In genomic region chr14:54455363-54455762, GRCh38 we compare ENCODE assay signal across 20 cellular contexts. TPM values are rescaled to one million over a fixed set of nuclear protein-coding genes. Genes with fewer than 3 reads are reported as not detected.
DNase-seq lines count a peak whose midpoint lies in the region; ATAC-seq, FAIRE-seq and TF ChIP-seq lines count a peak whose summit lies in the region.
"Had no signal": no experiment of that assay in that cellular context is flagged by ENCODE, and none has a peak within 500 bp of the region (broad histone marks: within the 10 kb centered on the region; RNA-seq: fewer than 3 reads in every experiment).

No MANE protein-coding gene starts in this region.

- H3K27ac ChIP-seq in liver (ENCODE audit: low read depth in 1 of 2, low read length in 2 of 2) (no peak overlapping the region), HepG2 (ENCODE audit: extremely low read length, insufficient read depth, low read length) (no peak overlapping the region)
- H3K27ac ChIP-seq: 22Rv1, BLaER1, C4-2B had no signal

- H3K4me1 Mint-ChIP-seq in stimulated activated naive B cell treated with anti-CD40 and anti-IgM and Interleukin-4, amounts not matched to agents 10 μg/mL and 1 μg/mL and 100 μg/mL, for 72 hours, result peaks cover 8 to 29% of the 10 kb centered on the region in 2 donors

- no peaks in the 10 kb centered on the region for H3K27me3 ChIP-seq in liver (ENCODE audit: control insufficient read depth in 4 of 4, insufficient read depth in 4 of 4, low read length in 3 of 4)
- no peaks in the 10 kb centered on the region for H3K27me3 ChIP-seq in HepG2 (ENCODE audit: control insufficient read depth in 1 of 2, insufficient read depth in 2 of 2, low read length in 2 of 2)
- H3K27me3 ChIP-seq: BLaER1 had no signal

- no peak overlapping the region for H3K9ac ChIP-seq in liver (ENCODE audit: low read depth in 1 of 2, low read length in 2 of 2)
- no peak overlapping the region for H3K9ac ChIP-seq in HepG2 (ENCODE audit: insufficient read depth, low read depth, low read length)
- H3K9ac ChIP-seq: BLaER1 had no signal

- H3K4me1 ChIP-seq in liver (ENCODE audit: control insufficient read depth in 4 of 4, insufficient read depth in 4 of 4, low read length in 3 of 4) (peaks cover 0 to 5% (median 2%) of the 10 kb centered on the region in 4 donors), HepG2 (ENCODE audit: insufficient read depth, low read length) (peaks cover 44% of the 10 kb centered on the region)
- H3K4me1 ChIP-seq: BLaER1, Caco-2 had no signal

- DNase-seq in HepG2 (ENCODE audit: low spot score), result no peak
- DNase-seq in left lobe of liver (ENCODE audit: low spot score), result no peak
- DNase-seq in stimulated activated naive B cell treated with anti-CD40 and anti-IgM and Interleukin-4, amounts not matched to agents 10 μg/mL and 1 μg/mL and 100 μg/mL, for 72 hours, result no peak
- no peak for DNase-seq in stimulated activated CD4-positive, alpha-beta T cell treated with anti-CD3 and anti-CD28 coated beads, Interleukin-4, amount 100 ng/mL, for 24 hours
- DNase-seq: Caco-2; CD4-positive, CD25-positive, alpha-beta regulatory T cell; CD8-positive, alpha-beta T cell; DMS153; DND-41; H9 had no signal

- TF ChIP-seq POLR2A in HepG2 (IDR thresholded peaks at IDR 0.05; ENCODE audit: insufficient read depth in 1 of 2, low read depth in 2 of 2, low read length in 2 of 2), result no peak

- H3K9me3 ChIP-seq in liver (ENCODE audit: control insufficient read depth in 4 of 4, low read length in 3 of 4) (no peaks in the 10 kb centered on the region), HepG2 (ENCODE audit: low read length) (peaks cover 16% of the 10 kb centered on the region)

- FAIRE-seq in HepG2 (lab: Jason Lieb, UNC), result no peak
- FAIRE-seq: GM12892, GM19239 had no signal

- no TSS peak for BruUV-seq in HepG2 (replicated peaks; lab: Mats Ljungman, UMichigan)

- TF ChIP-seq EP300 in HepG2 (IDR thresholded peaks at IDR 0.05; ENCODE audit: low read depth in 2 of 2, low read length in 2 of 2) (no peak), HepG2 (CRISPR knock-in tag; IDR thresholded peaks at IDR 0.05; ENCODE audit: borderline replicate concordance) (no peak)

- no peaks in the 10 kb centered on the region for H3K79me2 ChIP-seq in HepG2 (ENCODE audit: insufficient read depth, low read length)

- H2AFZ ChIP-seq in HepG2 (ENCODE audit: low read length), result no peak overlapping the region
- H2AFZ ChIP-seq: GM23338 had no signal

- CTCF ChIA-PET in HepG2 (lab: Yijun Ruan, JAX; ENCODE audit: low intra/inter-chr PET ratio, low total read pairs), result no interaction called here

- no peaks in the 10 kb centered on the region for H4K20me1 ChIP-seq in HepG2 (ENCODE audit: insufficient read depth, low read length)
- H4K20me1 ChIP-seq: BLaER1 had no signal

- H3K4me2 ChIP-seq in HepG2 (ENCODE audit: low read depth, low read length), result no peak overlapping the region
- H3K4me2 ChIP-seq: BLaER1, GM23338 had no signal

- H3K4me3 ChIP-seq in liver (ENCODE audit: low read depth in 1 of 3, low read length in 3 of 3) (no peak overlapping the region), HepG2 (replicated peaks in 1 of 3; ENCODE audit: insufficient read depth in 1 of 3, low read depth in 2 of 3, low read length in 3 of 3) (no peak overlapping the region)
- H3K4me3 ChIP-seq: BLaER1, GM23338 had no signal

- intact Hi-C loops in HepG2 (cut with micrococcal nuclease; ENCODE audit: unreplicated experiment), result no loop called here

- peak overlapping the region; percentile 37 for H3K27ac Mint-ChIP-seq in stimulated activated naive B cell treated with anti-CD40 and anti-IgM and Interleukin-4, amounts not matched to agents 10 μg/mL and 1 μg/mL and 100 μg/mL, for 72 hours
- H3K27ac Mint-ChIP-seq: B cell; CD4-positive, CD25-positive, alpha-beta regulatory T cell; CD8-positive, alpha-beta T cell; GM23338; H9 had no signal

- TF ChIP-seq RAD21 in liver (IDR thresholded peaks at IDR 0.05) (no peak), HepG2 (CRISPR knock-in tag; IDR thresholded peaks at IDR 0.05) (no peak)

- peaks cover 13 to 16% of the 10 kb centered on the region in 2 donors for H3K9me3 Mint-ChIP-seq in stimulated activated naive B cell treated with anti-CD40 and anti-IgM and Interleukin-4, amounts not matched to agents 10 μg/mL and 1 μg/mL and 100 μg/mL, for 72 hours
- H3K9me3 Mint-ChIP-seq: CD8-positive, alpha-beta T cell had no signal

- in situ Hi-C loops in HepG2 (cut with HindIII; ENCODE audit: extremely low pct_ligation_motif_present, low pct_unique_long_range_greater_than_20kb), result no loop called here

- peaks cover 8 to 18% of the 10 kb centered on the region in 2 donors for H3K36me3 Mint-ChIP-seq in stimulated activated naive B cell treated with anti-CD40 and anti-IgM and Interleukin-4, amounts not matched to agents 10 μg/mL and 1 μg/mL and 100 μg/mL, for 72 hours
- H3K36me3 Mint-ChIP-seq: CD4-positive, CD25-positive, alpha-beta regulatory T cell; CD8-positive, alpha-beta T cell had no signal

- H3K36me3 ChIP-seq in liver (ENCODE audit: control insufficient read depth in 4 of 4, insufficient read depth in 3 of 4, low read depth in 1 of 4, low read length in 3 of 4), result no peaks in the 10 kb centered on the region
- H3K36me3 ChIP-seq in HepG2 (replicated peaks in 1 of 2; ENCODE audit: control insufficient read depth in 1 of 2, insufficient read depth in 2 of 2, low read length in 2 of 2), result no peaks in the 10 kb centered on the region

- TF ChIP-seq CTCF in liver (IDR thresholded peaks at IDR 0.05; ENCODE audit: low read depth, low read length, missing input control) (no peak), HepG2 (CRISPR knock-in tag; IDR thresholded peaks at IDR 0.05) (no peak)

- 34% methylated on average over 1 of the region's 1 CpG for whole genome bisulfite sequencing in liver
- 34% methylated on average over 1 of the region's 1 CpG for WGBS in HepG2 (ENCODE audit: low lambda C conversion rate)

- H3K4me3 Mint-ChIP-seq in stimulated activated naive B cell treated with anti-CD40 and anti-IgM and Interleukin-4, amounts not matched to agents 10 μg/mL and 1 μg/mL and 100 μg/mL, for 72 hours, result no peak overlapping the region
- H3K4me3 Mint-ChIP-seq: B cell; CD4-positive, CD25-positive, alpha-beta regulatory T cell; CD8-positive, alpha-beta T cell; GM23338; H9 had no signal

- no peak for ATAC-seq in HepG2
- ATAC-seq in left lobe of liver, result peak; percentile 45
- ATAC-seq in stimulated activated naive B cell treated with anti-CD40 and anti-IgM and Interleukin-4, amounts not matched to agents 10 μg/mL and 1 μg/mL and 100 μg/mL, for 72 hours (replicated peaks), result no peak
- ATAC-seq in GM18867 (IDR thresholded peaks at IDR 0.05; ENCODE audit: unreplicated experiment), result no peak
- ATAC-seq: CD8-positive, alpha-beta T cell; GM23338; HCT116 had no signal

- no peaks in the 10 kb centered on the region for H3K27me3 Mint-ChIP-seq in stimulated activated naive B cell treated with anti-CD40 and anti-IgM and Interleukin-4, amounts not matched to agents 10 μg/mL and 1 μg/mL and 100 μg/mL, for 72 hours
- H3K27me3 Mint-ChIP-seq: B cell; CD4-positive, CD25-positive, alpha-beta regulatory T cell had no signal

- POLR2A ChIA-PET in HepG2 (lab: Yijun Ruan, JAX), result interaction anchor here (1.0 kb wide), 1 partner anchor 16 kb away, joined by 3 read pairs; no protein-coding TSS in a partner anchor

RNA-seq across cellular contexts. Expression of gene CNIH1, which starts 14.2 kb away (rescaled TPM):
- 100 to 1,000 TPM in 1 of 2 donors, 10 to 100 TPM in 1; 33.9 to 102 TPM for total RNA-seq in liver
- 100 to 1,000 TPM; 129 to 193 TPM for polyA plus RNA-seq in liver
- 141 and 166 TPM in 2 replicates for total RNA-seq in HepG2 (2016; rRNA removed; fragmentation: Illumina TruSeq; extraction: Trizol)
- 78.4 and 95.3 TPM in 2 replicates for total RNA-seq in HepG2 (2016; cell fraction: cytosol; rRNA removed; fragmentation: Illumina TruSeq; extraction: Trizol; ENCODE audit: low read depth)
- 150 and 169 TPM in 2 replicates for total RNA-seq in HepG2 (2016; cell fraction: insoluble cytoplasmic fraction; rRNA removed; fragmentation: Illumina TruSeq; extraction: Trizol)
- total RNA-seq in HepG2 (2016; cell fraction: membrane; rRNA removed; fragmentation: Illumina TruSeq; extraction: Trizol), result 182 and 203 TPM in 2 replicates
- 107 and 124 TPM in 2 replicates for total RNA-seq in HepG2 (2016; cell fraction: nucleus; rRNA removed; fragmentation: Illumina TruSeq; extraction: Trizol)
- 335 and 421 TPM in 2 replicates for polyA plus RNA-seq in HepG2 (2011; rRNA removed)
- 589 and 760 TPM in 2 replicates for polyA plus RNA-seq in HepG2 (2011; cell fraction: cytosol; rRNA removed)
- 90.4 and 93.4 TPM in 2 replicates for polyA plus RNA-seq in HepG2 (2011; cell fraction: nucleus; rRNA removed)
- 212 and 227 TPM in 2 replicates for polyA plus RNA-seq in HepG2 (2012)
- polyA plus RNA-seq in HepG2 (2016; cell fraction: cytosol; fragmentation: Illumina TruSeq; extraction: Trizol; ENCODE audit: low read depth), result 124 and 138 TPM in 2 replicates
- 185 and 205 TPM in 2 replicates for polyA plus RNA-seq in HepG2 (2016; cell fraction: insoluble cytoplasmic fraction; fragmentation: Illumina TruSeq; extraction: Trizol; ENCODE audit: low read depth)
- polyA plus RNA-seq in HepG2 (2016; cell fraction: membrane; fragmentation: Illumina TruSeq; extraction: Trizol; ENCODE audit: low read depth), result 220 and 225 TPM in 2 replicates
- 245 and 260 TPM in 2 replicates for polyA plus RNA-seq in HepG2 (2016; cell fraction: nucleus; fragmentation: Illumina TruSeq; extraction: Trizol; ENCODE audit: insufficient read depth, low read depth)
- polyA minus RNA-seq in HepG2 (2011; rRNA and poly(A)+ RNA removed; ENCODE audit: low replicate concordance), result 581 and 762 TPM in 2 replicates
- polyA minus RNA-seq in HepG2 (2011; cell fraction: cytosol; rRNA and poly(A)+ RNA removed), result 203 and 246 TPM in 2 replicates
- 54.2 and 93.9 TPM in 2 replicates for polyA minus RNA-seq in HepG2 (2011; cell fraction: nucleus; rRNA and poly(A)+ RNA removed)
- total RNA-seq in left lobe of liver, result 89.4 TPM

RNA-seq across cellular contexts. Expression of gene GMFB, which starts 33.4 kb away (rescaled TPM):
- total RNA-seq in liver, result 10 to 100 TPM; 23.5 to 26.3 TPM
- polyA plus RNA-seq in liver, result 10 to 100 TPM; 13.3 to 17.8 TPM
- total RNA-seq in HepG2 (2016; rRNA removed; fragmentation: Illumina TruSeq; extraction: Trizol), result 68.2 and 103 TPM in 2 replicates
- 10.0 and 15.2 TPM in 2 replicates for total RNA-seq in HepG2 (2016; cell fraction: cytosol; rRNA removed; fragmentation: Illumina TruSeq; extraction: Trizol; ENCODE audit: low read depth)
- total RNA-seq in HepG2 (2016; cell fraction: insoluble cytoplasmic fraction; rRNA removed; fragmentation: Illumina TruSeq; extraction: Trizol), result 70.0 and 128 TPM in 2 replicates
- total RNA-seq in HepG2 (2016; cell fraction: membrane; rRNA removed; fragmentation: Illumina TruSeq; extraction: Trizol), result 24.3 and 26.6 TPM in 2 replicates
- 60.5 and 62.1 TPM in 2 replicates for total RNA-seq in HepG2 (2016; cell fraction: nucleus; rRNA removed; fragmentation: Illumina TruSeq; extraction: Trizol)
- 12.9 and 17.3 TPM in 2 replicates for polyA plus RNA-seq in HepG2 (2011; rRNA removed)
- 4.5 and 9.6 TPM in 2 replicates for polyA plus RNA-seq in HepG2 (2011; cell fraction: cytosol; rRNA removed)
- polyA plus RNA-seq in HepG2 (2011; cell fraction: nucleus; rRNA removed), result 8.7 and 12.8 TPM in 2 replicates
- 18.0 and 30.6 TPM in 2 replicates for polyA plus RNA-seq in HepG2 (2012)
- 3.3 and 4.3 TPM in 2 replicates for polyA plus RNA-seq in HepG2 (2016; cell fraction: cytosol; fragmentation: Illumina TruSeq; extraction: Trizol; ENCODE audit: low read depth)
- polyA plus RNA-seq in HepG2 (2016; cell fraction: insoluble cytoplasmic fraction; fragmentation: Illumina TruSeq; extraction: Trizol; ENCODE audit: low read depth), result 66.5 and 76.4 TPM in 2 replicates
- 14.4 and 17.7 TPM in 2 replicates for polyA plus RNA-seq in HepG2 (2016; cell fraction: membrane; fragmentation: Illumina TruSeq; extraction: Trizol; ENCODE audit: low read depth)
- polyA plus RNA-seq in HepG2 (2016; cell fraction: nucleus; fragmentation: Illumina TruSeq; extraction: Trizol; ENCODE audit: insufficient read depth, low read depth), result 48.5 and 55.3 TPM in 2 replicates
- 7.9 and 9.8 TPM in 2 replicates for polyA minus RNA-seq in HepG2 (2011; rRNA and poly(A)+ RNA removed; ENCODE audit: low replicate concordance)
- 9.7 and 12.5 TPM in 2 replicates for polyA minus RNA-seq in HepG2 (2011; cell fraction: cytosol; rRNA and poly(A)+ RNA removed)
- 54.5 and 62.3 TPM in 2 replicates for polyA minus RNA-seq in HepG2 (2011; cell fraction: nucleus; rRNA and poly(A)+ RNA removed)
- total RNA-seq in left lobe of liver, result 13.0 TPM

RNA-seq across cellular contexts. Expression of gene CGRRF1, which starts 54.3 kb away (rescaled TPM):
- 1 to 10 TPM; 4.9 to 5.2 TPM for total RNA-seq in liver
- polyA plus RNA-seq in liver, result 10 to 100 TPM in 1 of 2 donors, 1 to 10 TPM in 1; 4.6 to 11.2 TPM
- 13.3 and 18.2 TPM in 2 replicates for total RNA-seq in HepG2 (2016; rRNA removed; fragmentation: Illumina TruSeq; extraction: Trizol)
- 11.9 and 12.4 TPM in 2 replicates for total RNA-seq in HepG2 (2016; cell fraction: cytosol; rRNA removed; fragmentation: Illumina TruSeq; extraction: Trizol; ENCODE audit: low read depth)
- 10.9 and 19.9 TPM in 2 replicates for total RNA-seq in HepG2 (2016; cell fraction: insoluble cytoplasmic fraction; rRNA removed; fragmentation: Illumina TruSeq; extraction: Trizol)
- total RNA-seq in HepG2 (2016; cell fraction: membrane; rRNA removed; fragmentation: Illumina TruSeq; extraction: Trizol), result 18.6 and 21.2 TPM in 2 replicates
- total RNA-seq in HepG2 (2016; cell fraction: nucleus; rRNA removed; fragmentation: Illumina TruSeq; extraction: Trizol), result 22.0 and 22.6 TPM in 2 replicates
- 11.3 and 16.8 TPM in 2 replicates for polyA plus RNA-seq in HepG2 (2011; rRNA removed)
- polyA plus RNA-seq in HepG2 (2011; cell fraction: cytosol; rRNA removed), result 3.9 and 6.0 TPM in 2 replicates
- 6.8 and 7.7 TPM in 2 replicates for polyA plus RNA-seq in HepG2 (2011; cell fraction: nucleus; rRNA removed)
- polyA plus RNA-seq in HepG2 (2012), result 16.4 and 16.6 TPM in 2 replicates
- polyA plus RNA-seq in HepG2 (2016; cell fraction: cytosol; fragmentation: Illumina TruSeq; extraction: Trizol; ENCODE audit: low read depth), result 13.1 and 14.1 TPM in 2 replicates
- 11.8 and 12.8 TPM in 2 replicates for polyA plus RNA-seq in HepG2 (2016; cell fraction: insoluble cytoplasmic fraction; fragmentation: Illumina TruSeq; extraction: Trizol; ENCODE audit: low read depth)
- 15.1 and 15.3 TPM in 2 replicates for polyA plus RNA-seq in HepG2 (2016; cell fraction: membrane; fragmentation: Illumina TruSeq; extraction: Trizol; ENCODE audit: low read depth)
- 25.5 and 30.7 TPM in 2 replicates for polyA plus RNA-seq in HepG2 (2016; cell fraction: nucleus; fragmentation: Illumina TruSeq; extraction: Trizol; ENCODE audit: insufficient read depth, low read depth)
- 5.3 and 5.7 TPM in 2 replicates for polyA minus RNA-seq in HepG2 (2011; rRNA and poly(A)+ RNA removed; ENCODE audit: low replicate concordance)
- 5.4 and 7.5 TPM in 2 replicates for polyA minus RNA-seq in HepG2 (2011; cell fraction: cytosol; rRNA and poly(A)+ RNA removed)
- polyA minus RNA-seq in HepG2 (2011; cell fraction: nucleus; rRNA and poly(A)+ RNA removed), result 14.0 and 21.4 TPM in 2 replicates
- 6.1 TPM for total RNA-seq in left lobe of liver

RNA-seq across cellular contexts. Expression of gene CDKN3, which starts 58.6 kb away (rescaled TPM):
- total RNA-seq in liver, result 10 to 100 TPM in 1 of 2 donors, under 1 TPM in 1; 0.50 to 33.9 TPM
- polyA plus RNA-seq in liver, result 1 to 10 TPM; 1.5 to 4.1 TPM
- 88.9 and 111 TPM in 2 replicates for total RNA-seq in HepG2 (2016; rRNA removed; fragmentation: Illumina TruSeq; extraction: Trizol)
- 99.7 and 101 TPM in 2 replicates for total RNA-seq in HepG2 (2016; cell fraction: cytosol; rRNA removed; fragmentation: Illumina TruSeq; extraction: Trizol; ENCODE audit: low read depth)
- 85.6 and 114 TPM in 2 replicates for total RNA-seq in HepG2 (2016; cell fraction: insoluble cytoplasmic fraction; rRNA removed; fragmentation: Illumina TruSeq; extraction: Trizol)
- 103 and 105 TPM in 2 replicates for total RNA-seq in HepG2 (2016; cell fraction: membrane; rRNA removed; fragmentation: Illumina TruSeq; extraction: Trizol)
- 34.4 and 36.0 TPM in 2 replicates for total RNA-seq in HepG2 (2016; cell fraction: nucleus; rRNA removed; fragmentation: Illumina TruSeq; extraction: Trizol)
- polyA plus RNA-seq in HepG2 (2011; rRNA removed), result 35.6 and 63.0 TPM in 2 replicates
- polyA plus RNA-seq in HepG2 (2011; cell fraction: cytosol; rRNA removed), result 33.8 and 36.3 TPM in 2 replicates
- polyA plus RNA-seq in HepG2 (2011; cell fraction: nucleus; rRNA removed), result 11.3 and 11.6 TPM in 2 replicates
- 20.0 and 47.4 TPM in 2 replicates for polyA plus RNA-seq in HepG2 (2012)
- 161 and 180 TPM in 2 replicates for polyA plus RNA-seq in HepG2 (2016; cell fraction: cytosol; fragmentation: Illumina TruSeq; extraction: Trizol; ENCODE audit: low read depth)
- 126 and 133 TPM in 2 replicates for polyA plus RNA-seq in HepG2 (2016; cell fraction: insoluble cytoplasmic fraction; fragmentation: Illumina TruSeq; extraction: Trizol; ENCODE audit: low read depth)
- polyA plus RNA-seq in HepG2 (2016; cell fraction: membrane; fragmentation: Illumina TruSeq; extraction: Trizol; ENCODE audit: low read depth), result 133 and 134 TPM in 2 replicates
- polyA plus RNA-seq in HepG2 (2016; cell fraction: nucleus; fragmentation: Illumina TruSeq; extraction: Trizol; ENCODE audit: insufficient read depth, low read depth), result 52.0 and 52.9 TPM in 2 replicates
- 13.8 and 27.5 TPM in 2 replicates for polyA minus RNA-seq in HepG2 (2011; rRNA and poly(A)+ RNA removed; ENCODE audit: low replicate concordance)
- polyA minus RNA-seq in HepG2 (2011; cell fraction: cytosol; rRNA and poly(A)+ RNA removed), result 8.9 and 13.9 TPM in 2 replicates
- 10.0 and 15.7 TPM in 2 replicates for polyA minus RNA-seq in HepG2 (2011; cell fraction: nucleus; rRNA and poly(A)+ RNA removed)
- total RNA-seq in left lobe of liver, result 0.58 TPM
